In genomic region chr1:188689542-188689941, GRCh38 we compare ENCODE assay signal across 1 cellular context.
TF ChIP-seq lines count a peak whose summit lies in the region.

No MANE protein-coding gene starts in this region.

TF ChIP-seq in WTC11, 78 proteins besides CTCF, POLR2A, EP300 and RAD21 (continued from another document):
- TF ChIP-seq AFF4 (CRISPR knock-in tag; IDR thresholded peaks at IDR 0.05; ENCODE audit: borderline replicate concordance) (no peak), ZNF138 (CRISPR knock-in tag; conservative IDR thresholded peaks at IDR 0.05) (no peak), PRDM15 (CRISPR knock-in tag; IDR thresholded peaks at IDR 0.05) (no peak), ZNF532 (CRISPR knock-in tag; IDR thresholded peaks at IDR 0.05; ENCODE audit: borderline replicate concordance) (no peak), NR2C2 (CRISPR knock-in tag; IDR thresholded peaks at IDR 0.05) (no peak), E2F4 (CRISPR knock-in tag; IDR thresholded peaks at IDR 0.05; ENCODE audit: borderline replicate concordance, low read depth) (no peak)
